In the genomic region with DNA sequence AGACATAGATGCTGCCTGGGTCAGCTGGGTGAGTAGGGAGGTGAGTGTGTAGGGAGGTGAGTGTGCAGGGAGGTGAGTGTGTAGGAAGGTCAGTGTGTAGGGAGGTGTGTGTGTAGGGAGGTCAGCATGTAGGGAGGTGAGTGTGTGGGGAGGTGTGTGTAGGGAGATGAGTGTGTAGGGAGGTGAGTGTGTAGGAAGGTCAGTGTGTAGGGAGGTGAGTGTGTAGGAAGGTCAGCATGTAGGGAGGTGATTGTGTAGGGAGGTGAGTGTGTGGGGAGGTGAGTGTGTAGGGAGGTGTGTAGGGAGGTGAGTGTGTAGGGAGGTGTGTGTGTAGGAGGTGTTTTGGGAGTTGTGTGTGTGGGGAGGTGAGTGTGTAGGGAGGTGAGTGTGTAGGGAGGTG, we compare ENCODE assay signal across 31 cellular contexts.
"Had no signal": no experiment of that assay in that cellular context is flagged by ENCODE, and none has a peak within 500 bp of the region (broad histone marks: within the 10 kb centered on the region; RNA-seq: fewer than 3 reads in every experiment).

No MANE protein-coding gene starts in this region.

- H3K4me1 ChIP-seq: ascending aorta had no signal

- H3K9me3 ChIP-seq: ascending aorta had no signal

- H3K4me3 ChIP-seq: ascending aorta, cardiac muscle cell had no signal

- H3K27me3 ChIP-seq: ascending aorta, cardiac muscle cell had no signal

- ATAC-seq: activated CD4-positive, alpha-beta T cell treated with anti-CD3 and anti-CD28 coated beads for 36 hours; activated CD4-positive, CD25-positive, alpha-beta regulatory T cell treated with anti-CD3 and anti-CD28 coated beads, Interleukin-2, amount 50 U/mL, for 24 hours; activated CD8-positive, alpha-beta memory T cell treated with anti-CD3 and anti-CD28 coated beads, Interleukin-2, amount 10 ng/mL, durations not matched to agents 7 days and 5 days; activated CD8-positive, alpha-beta T cell treated with anti-CD3 and anti-CD28 coated beads, Interleukin-2, amount 10 ng/mL, durations not matched to agents 7 days and 5 days; activated naive CD8-positive, alpha-beta T cell treated with anti-CD3 and anti-CD28 coated beads, Interleukin-2, amount 50 U/mL, for 24 hours; WTC11 had no signal

- H3K27ac ChIP-seq: ascending aorta, cardiac muscle cell, WERI-Rb-1 had no signal

- H3K36me3 ChIP-seq: ascending aorta, cardiac muscle cell, WERI-Rb-1 had no signal

- DNase-seq: activated CD4-positive, alpha-beta memory T cell treated with anti-CD3 and anti-CD28 coated beads, Interleukin-2, amount 10 ng/mL, durations not matched to agents 7 days and 5 days; activated CD4-positive, alpha-beta T cell treated with anti-CD3 and anti-CD28 coated beads for 1 hour; activated CD4-positive, alpha-beta T cell treated with anti-CD3 and anti-CD28 coated beads for 36 hours; activated CD4-positive, alpha-beta T cell treated with anti-CD3 and anti-CD28 coated beads for 48 hours; activated CD4-positive, alpha-beta T cell treated with anti-CD3 and anti-CD28 coated beads, Interleukin-2, amount 10 ng/mL, durations not matched to agents 7 days and 5 days; activated CD4-positive, alpha-beta T cell treated with anti-CD3 and anti-CD28 coated beads, Interleukin-2, amount 50 U/mL, for 48 hours; activated CD4-positive, CD25-positive, alpha-beta regulatory T cell; activated CD8-positive, alpha-beta memory T cell treated with anti-CD3 and anti-CD28 coated beads for 24 hours; activated CD8-positive, alpha-beta memory T cell treated with anti-CD3 and anti-CD28 coated beads, Interleukin-2, amount 10 ng/mL, durations not matched to agents 7 days and 5 days; activated CD8-positive, alpha-beta memory T cell treated with anti-CD3 and anti-CD28 coated beads, Interleukin-2, amount 50 U/mL, for 48 hours; activated CD8-positive, alpha-beta T cell treated with anti-CD3 and anti-CD28 coated beads, Interleukin-2, amount 10 ng/mL, durations not matched to agents 7 days and 5 days; activated effector memory CD4-positive, alpha-beta T cell treated with Interleukin-2 at 50 U/mL for 16 hours; activated gamma-delta T cell; activated naive CD4-positive, alpha-beta T cell treated with anti-CD3 and anti-CD28 coated beads, Interleukin-2, amount 10 ng/mL, durations not matched to agents 7 days and 5 days; activated naive CD4-positive, alpha-beta T cell treated with Interleukin-2 at 50 U/mL for 16 hours; activated naive CD8-positive, alpha-beta T cell treated with anti-CD3 and anti-CD28 coated beads, Interleukin-2, amount 10 ng/mL, durations not matched to agents 7 days and 5 days; activated naive CD8-positive, alpha-beta T cell treated with anti-CD3 and anti-CD28 coated beads, Interleukin-2, amount 50 U/mL, for 24 hours; activated T-cell treated with anti-CD3 and anti-CD28 coated beads, Interleukin-2, amount 50 U/mL, for 24 hours; activated T-cell treated with anti-CD3 and anti-CD28 coated beads, Interleukin-2, amount 50 U/mL, for 48 hours; amygdala; anterior cingulate cortex; caudate nucleus; cerebellar nuclear complex; T-helper 1 cell; T-helper 2 cell; T-helper 9 cell; WERI-Rb-1 had no signal
